1 cellular context compared by ENCODE assay signal in genomic region chr12:14384783-14385638, GRCh38.
TF ChIP-seq lines count a peak whose summit lies in the region.

No MANE protein-coding gene starts in this region.

TF ChIP-seq in WTC11, 78 proteins besides CTCF, POLR2A, EP300 and RAD21 (continued from another document):
- TF ChIP-seq PRDM15 (CRISPR knock-in tag; IDR thresholded peaks at IDR 0.05) (peak; percentile 96), TP53 (CRISPR knock-in tag; IDR thresholded peaks at IDR 0.05) (no peak)
